In the genomic region with DNA sequence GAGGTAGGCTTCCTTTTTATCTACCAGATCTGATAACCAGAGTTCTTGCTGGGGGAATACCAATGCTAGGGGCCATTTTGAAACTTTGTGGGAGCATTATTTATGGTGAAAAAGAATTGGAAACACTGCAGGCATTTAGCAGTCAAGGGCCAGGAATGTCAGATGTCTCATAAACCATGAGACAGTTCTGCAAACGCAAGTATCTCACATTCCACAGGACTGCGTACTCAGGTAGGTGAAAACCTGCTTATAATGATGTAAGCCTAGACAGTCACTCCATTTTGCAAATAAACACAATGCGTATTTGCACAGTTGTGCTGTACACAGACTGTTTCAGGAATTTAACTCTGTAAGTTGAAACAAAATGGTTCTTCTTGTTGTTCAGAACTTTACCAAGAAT, we compare ENCODE assay signal across 32 cellular contexts. TPM values are rescaled to one million over a fixed set of nuclear protein-coding genes. Genes with fewer than 3 reads are reported as not detected.
DNase-seq lines count a peak whose midpoint lies in the region; ATAC-seq and TF ChIP-seq lines count a peak whose summit lies in the region.
"Had no signal": no experiment of that assay in that cellular context is flagged by ENCODE, and none has a peak within 500 bp of the region (broad histone marks: within the 10 kb centered on the region; RNA-seq: fewer than 3 reads in every experiment).

No MANE protein-coding gene starts in this region.

- ATAC-seq in GM19452 (IDR thresholded peaks at IDR 0.05; ENCODE audit: unreplicated experiment) = no peak
- ATAC-seq in HG02884 (IDR thresholded peaks at IDR 0.05; ENCODE audit: unreplicated experiment) = no peak
- no peak for ATAC-seq in HG03159 (IDR thresholded peaks at IDR 0.05; ENCODE audit: unreplicated experiment)
- ATAC-seq: activated T-helper 17 cell treated with anti-CD3 and anti-CD28 coated beads, Interleukin-2, amount 50 U/mL, for 72 hours; effector memory CD8-positive, alpha-beta T cell; esophagus mucosa; HCT116; K562; right cardiac atrium; Right ventricle myocardium inferior; stimulated activated naive CD8-positive, alpha-beta T cell treated with anti-CD3 and anti-CD28 coated beads, Interleukin-15, amount 100 ng/mL, for 72 hours had no signal

- no peaks in the 10 kb centered on the region for H3K36me3 ChIP-seq in HEK293 (ENCODE audit: control insufficient read depth in 2 of 2, insufficient read depth in 1 of 2, low read length in 2 of 2)
- H3K36me3 ChIP-seq: thoracic aorta had no signal

- H3K4me3 ChIP-seq in HEK293 (ENCODE audit: low read depth, low read length) = no peak overlapping the region
- H3K4me3 ChIP-seq: K562, thoracic aorta had no signal

- DNase-seq in A172 (ENCODE audit: low spot score) = peak; percentile 77
- DNase-seq in amniotic epithelial cell (ENCODE audit: low read depth) = peak; percentile 79
- DNase-seq in kidney tubule cell (ENCODE audit: low spot score) = peak; percentile 70
- DNase-seq in activated T-cell treated with anti-CD3 and anti-CD28 coated beads, Interleukin-2, amount 50 U/mL, for 48 hours = no peak
- DNase-seq: ACHN; activated CD4-positive, alpha-beta memory T cell treated with anti-CD3 and anti-CD28 coated beads for 36 hours; activated CD4-positive, alpha-beta T cell treated with anti-CD3 and anti-CD28 coated beads for 1 hour; activated CD8-positive, alpha-beta memory T cell treated with anti-CD3 and anti-CD28 coated beads, Interleukin-2, amount 50 U/mL, for 48 hours; activated naive CD4-positive, alpha-beta T cell treated with anti-CD3 and anti-CD28 coated beads, Interleukin-2, amount 50 U/mL, for 16 hours; amygdala; CD4-positive, alpha-beta memory T cell; cortex of kidney; effector memory CD8-positive, alpha-beta T cell; islet precursor cell; MM.1S; NCI-H2029 treated with DMSO at 0.1 percent for 48 hours; NCI-H524 treated with DMSO at 0.1 percent for 48 hours; OCI-M1; posterior cingulate gyrus; right cardiac atrium; stimulated activated CD8-positive, alpha-beta memory T cell treated with anti-CD3 and anti-CD28 coated beads, Interleukin-4, amount 100 ng/mL, for 48 hours; stimulated activated naive CD8-positive, alpha-beta T cell treated with anti-CD3 and anti-CD28 coated beads, Interleukin-15, amount 100 ng/mL, for 72 hours had no signal

- CTCF ChIA-PET in HEK293 (lab: Yijun Ruan, JAX) = interaction anchor here (1.4 kb wide), 1 partner anchor 210 kb away, joined by 5 read pairs; no protein-coding TSS in a partner anchor

- H3K27ac ChIP-seq in HEK293 (ENCODE audit: extremely low read depth, low read depth, low read length) = no peak overlapping the region; the same call in 1 of the 2 replicates
- H3K27ac ChIP-seq: thoracic aorta had no signal

- no peaks in the 10 kb centered on the region for H3K9me3 ChIP-seq in HEK293 (ENCODE audit: control insufficient read depth, insufficient read depth, low read depth, low read length)
- H3K9me3 ChIP-seq: thoracic aorta had no signal

- TF ChIP-seq CTCF in HEK293 (tag by site-specific recombination; IDR thresholded peaks at IDR 0.05) = no peak

- H3K4me1 ChIP-seq in HEK293 (ENCODE audit: control insufficient read depth, insufficient read depth, low read length) = peaks cover 17% of the 10 kb centered on the region

- POLR2A ChIA-PET in HEK293 (lab: Yijun Ruan, JAX) = no interaction called here

TF ChIP-seq in HEK293, 187 proteins besides CTCF, POLR2A, EP300 and RAD21:
- peak; percentile 37 for TF ChIP-seq GLIS1 (tag by site-specific recombination; IDR thresholded peaks at IDR 0.05)
- TF ChIP-seq ZNF501 (tag by site-specific recombination; IDR thresholded peaks at IDR 0.05) = no peak

RNA-seq across cellular contexts. Expression of a gene that starts 33.9 kb away (rescaled TPM):
- not detected in 2 replicates for total RNA-seq in A172 (2014; rRNA removed; shearing (Covaris generic))

RNA-seq across cellular contexts. Expression of a gene that starts 47.1 kb away (rescaled TPM):
- 18.5 and 23.8 TPM in 2 replicates for total RNA-seq in A172 (2014; rRNA removed; shearing (Covaris generic))

Comparison
In these comparisons a context has a peak if more than half of its experiments do, and no peak if none do; other contexts are left out.
1. DNase-seq: peak in A172 (single experiment), amniotic epithelial cell (single experiment) and kidney tubule cell (single experiment); none in activated T-cell treated with anti-CD3 and anti-CD28 coated beads, Interleukin-2, amount 50 U/mL, for 48 hours (0 of 2).